In the genomic region with DNA sequence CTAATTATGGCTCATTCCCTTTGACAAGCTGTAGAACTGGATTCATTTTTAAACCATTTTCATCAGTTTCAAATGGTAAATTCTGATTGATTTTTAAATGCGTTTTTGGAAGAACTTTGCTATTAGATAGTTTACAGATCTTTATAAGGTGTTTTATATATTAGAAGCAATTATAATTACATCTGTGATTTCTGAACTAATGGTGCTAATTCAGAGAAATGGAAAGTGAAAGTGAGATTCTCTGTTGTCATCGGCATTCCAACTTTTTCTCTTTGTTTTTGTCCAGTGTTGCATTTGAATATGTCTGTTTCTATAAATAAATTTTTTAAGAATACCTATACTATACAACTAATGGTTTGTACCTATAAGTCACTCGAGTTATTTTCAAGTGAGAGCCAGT, we compare ENCODE assay signal across 8 cellular contexts.
A peak's percentile ranks its signal among the peaks of the same experiment; 100 is the strongest.
DNase-seq lines count a peak whose midpoint lies in the region; ATAC-seq and TF ChIP-seq lines count a peak whose summit lies in the region.

No MANE protein-coding gene starts in this region.

- H3K27me3 Mint-ChIP-seq in T-helper 2 cell treated with Interferon-gamma antibody and Interleukin-4, amounts not matched to agents 5 μg/mL and 100 μg/mL, for 36 hours (ENCODE audit: low read depth): no peaks in the 10 kb centered on the region
- H3K27me3 Mint-ChIP-seq in activated CD8-positive, alpha-beta T cell treated with anti-CD3 and anti-CD28 coated beads, Interleukin-2, amount 10 ng/mL, durations not matched to agents 7 days and 5 days (ENCODE audit: low read depth): peaks cover 3% of the 10 kb centered on the region
- H3K27me3 Mint-ChIP-seq in immature natural killer cell (ENCODE audit: low read depth in 3 of 3): peaks cover 0 to 3% (median 0%) of the 10 kb centered on the region in 3 donors
- H3K27me3 Mint-ChIP-seq in stimulated activated memory B cell treated with anti-CD40 and anti-IgM and Interleukin-4, amounts not matched to agents 10 μg/mL and 1 μg/mL and 100 μg/mL, for 72 hours: no peaks in the 10 kb centered on the region

- H3K27ac Mint-ChIP-seq in T-helper 2 cell treated with Interferon-gamma antibody and Interleukin-4, amounts not matched to agents 5 μg/mL and 100 μg/mL, for 36 hours: peak overlapping the region; percentile 68
- H3K27ac Mint-ChIP-seq in activated CD8-positive, alpha-beta T cell treated with anti-CD3 and anti-CD28 coated beads, Interleukin-2, amount 10 ng/mL, durations not matched to agents 7 days and 5 days: peak overlapping the region; percentile 37
- H3K27ac Mint-ChIP-seq in immature natural killer cell: peak overlapping the region; percentile 50 to 89 (median 76)
- peak overlapping the region; percentile 70 for H3K27ac Mint-ChIP-seq in stimulated activated memory B cell treated with anti-CD40 and anti-IgM and Interleukin-4, amounts not matched to agents 10 μg/mL and 1 μg/mL and 100 μg/mL, for 72 hours

- peaks cover 19% of the 10 kb centered on the region for H3K4me1 Mint-ChIP-seq in T-helper 2 cell treated with Interferon-gamma antibody and Interleukin-4, amounts not matched to agents 5 μg/mL and 100 μg/mL, for 36 hours (ENCODE audit: low read depth)
- peaks cover 15% of the 10 kb centered on the region for H3K4me1 Mint-ChIP-seq in activated CD8-positive, alpha-beta T cell treated with anti-CD3 and anti-CD28 coated beads, Interleukin-2, amount 10 ng/mL, durations not matched to agents 7 days and 5 days (ENCODE audit: low read depth)
- peaks cover 14 to 24% of the 10 kb centered on the region in 2 donors for H3K4me1 Mint-ChIP-seq in immature natural killer cell
- peaks cover 7% of the 10 kb centered on the region for H3K4me1 Mint-ChIP-seq in stimulated activated memory B cell treated with anti-CD40 and anti-IgM and Interleukin-4, amounts not matched to agents 10 μg/mL and 1 μg/mL and 100 μg/mL, for 72 hours

- POLR2A ChIA-PET in activated CD8-positive, alpha-beta T cell treated with anti-CD3 and anti-CD28 coated beads, Interleukin-2, amount 10 ng/mL, durations not matched to agents 7 days and 5 days (lab: Charles Lee): no interaction called here

- H3K9me3 Mint-ChIP-seq in T-helper 2 cell treated with Interferon-gamma antibody and Interleukin-4, amounts not matched to agents 5 μg/mL and 100 μg/mL, for 36 hours: peaks cover 3% of the 10 kb centered on the region
- H3K9me3 Mint-ChIP-seq in activated CD8-positive, alpha-beta T cell treated with anti-CD3 and anti-CD28 coated beads, Interleukin-2, amount 10 ng/mL, durations not matched to agents 7 days and 5 days (ENCODE audit: insufficient read depth): no peaks in the 10 kb centered on the region
- no peaks in the 10 kb centered on the region for H3K9me3 Mint-ChIP-seq in immature natural killer cell
- H3K9me3 Mint-ChIP-seq in stimulated activated memory B cell treated with anti-CD40 and anti-IgM and Interleukin-4, amounts not matched to agents 10 μg/mL and 1 μg/mL and 100 μg/mL, for 72 hours: no peaks in the 10 kb centered on the region

- no peak for DNase-seq in T-helper 2 cell treated with Interferon-gamma antibody and Interleukin-4, amounts not matched to agents 5 μg/mL and 100 μg/mL, for 36 hours (ENCODE audit: low spot score)
- DNase-seq in T-helper 2 cell: no peak
- DNase-seq in activated CD8-positive, alpha-beta T cell treated with anti-CD3 and anti-CD28 coated beads, Interleukin-2, amount 10 ng/mL, durations not matched to agents 7 days and 5 days: no peak
- no peak for DNase-seq in immature natural killer cell
- no peak for DNase-seq in NCI-H1048 (lab: John Stamatoyannopoulos, UW)
- DNase-seq in GM10266 (ENCODE audit: extremely low spot score): no peak
- no peak for DNase-seq in effector CD4-positive, alpha-beta T cell

- H3K36me3 Mint-ChIP-seq in T-helper 2 cell treated with Interferon-gamma antibody and Interleukin-4, amounts not matched to agents 5 μg/mL and 100 μg/mL, for 36 hours (ENCODE audit: low read depth): peaks cover 53% of the 10 kb centered on the region
- peaks cover 26% of the 10 kb centered on the region for H3K36me3 Mint-ChIP-seq in activated CD8-positive, alpha-beta T cell treated with anti-CD3 and anti-CD28 coated beads, Interleukin-2, amount 10 ng/mL, durations not matched to agents 7 days and 5 days (ENCODE audit: low read depth)
- H3K36me3 Mint-ChIP-seq in immature natural killer cell: peaks cover 10 to 24% (median 22%) of the 10 kb centered on the region in 3 donors
- peaks cover 5% of the 10 kb centered on the region for H3K36me3 Mint-ChIP-seq in stimulated activated memory B cell treated with anti-CD40 and anti-IgM and Interleukin-4, amounts not matched to agents 10 μg/mL and 1 μg/mL and 100 μg/mL, for 72 hours

- CTCF ChIA-PET in activated CD8-positive, alpha-beta T cell treated with anti-CD3 and anti-CD28 coated beads, Interleukin-2, amount 10 ng/mL, durations not matched to agents 7 days and 5 days (lab: Charles Lee): interaction anchor here (0.9 to 3.0 kb wide), 7 partner anchors 10 to 161 kb away, joined by 3 to 13 read pairs (median 3); partner anchors contain the start of gene PXYLP1

- TF ChIP-seq CTCF in GM10266 (IDR thresholded peaks at IDR 0.05; ENCODE audit: control insufficient read depth, insufficient read depth, low read depth, missing control alignments): no peak

- H3K4me3 Mint-ChIP-seq in T-helper 2 cell treated with Interferon-gamma antibody and Interleukin-4, amounts not matched to agents 5 μg/mL and 100 μg/mL, for 36 hours: peak overlapping the region; percentile 59
- peak overlapping the region; percentile 28 for H3K4me3 Mint-ChIP-seq in activated CD8-positive, alpha-beta T cell treated with anti-CD3 and anti-CD28 coated beads, Interleukin-2, amount 10 ng/mL, durations not matched to agents 7 days and 5 days
- peak overlapping the region; percentile 68 to 86 (median 86) for H3K4me3 Mint-ChIP-seq in immature natural killer cell
- peak overlapping the region; percentile 56 for H3K4me3 Mint-ChIP-seq in stimulated activated memory B cell treated with anti-CD40 and anti-IgM and Interleukin-4, amounts not matched to agents 10 μg/mL and 1 μg/mL and 100 μg/mL, for 72 hours

- ATAC-seq in activated CD8-positive, alpha-beta T cell treated with anti-CD3 and anti-CD28 coated beads, Interleukin-2, amount 10 ng/mL, durations not matched to agents 7 days and 5 days: no peak
- no peak for ATAC-seq in stimulated activated memory B cell treated with anti-CD40 and anti-IgM and Interleukin-4, amounts not matched to agents 10 μg/mL and 1 μg/mL and 100 μg/mL, for 72 hours

Comparison
In these comparisons a context has a peak if more than half of its experiments do, and no peak if none do; other contexts are left out.
1. H3K4me3 Mint-ChIP-seq: peak in every context shown above with its lines; median percentile 86 in immature natural killer cell; 59 in T-helper 2 cell treated with Interferon-gamma antibody and Interleukin-4, amounts not matched to agents 5 μg/mL and 100 μg/mL, for 36 hours; 56 in stimulated activated memory B cell treated with anti-CD40 and anti-IgM and Interleukin-4, amounts not matched to agents 10 μg/mL and 1 μg/mL and 100 μg/mL, for 72 hours; 28 in activated CD8-positive, alpha-beta T cell treated with anti-CD3 and anti-CD28 coated beads, Interleukin-2, amount 10 ng/mL, durations not matched to agents 7 days and 5 days.